ENCODE assay signal across 8 cellular contexts in genomic region chr4:53653484-53654053, GRCh38.
DNase-seq lines count a peak whose midpoint lies in the region; ATAC-seq and TF ChIP-seq lines count a peak whose summit lies in the region.

No MANE protein-coding gene starts in this region.

- H3K4me3 ChIP-seq in epithelial cell of proximal tubule (ENCODE audit: low read depth, low read length) (no peak overlapping the region), upper lobe of right lung (no peak overlapping the region), tibial artery (no peak overlapping the region)

- H3K27ac ChIP-seq in upper lobe of right lung (no peak overlapping the region), tibial artery (peak overlapping the region in 1 of 2 donors; percentile 12)

- DNase-seq in DMS79 (lab: John Stamatoyannopoulos, UW) (peak; percentile 25), NCI-H1417 treated with DMSO at 0.1 percent for 48 hours (lab: John Stamatoyannopoulos, UW) (peak; percentile 13), epithelial cell of proximal tubule (ENCODE audit: low read depth) (peak; percentile 60), upper lobe of right lung (no peak), head of caudate nucleus (no peak), NCI-H128 (lab: John Stamatoyannopoulos, UW; ENCODE audit: unreplicated experiment) (no peak), tibial artery (no peak)

- peak; percentile 30 for TF ChIP-seq CTCF in epithelial cell of proximal tubule (conservative IDR thresholded peaks at IDR 0.05; ENCODE audit: low read depth, low read length)
- no peak for TF ChIP-seq CTCF in upper lobe of right lung (IDR thresholded peaks at IDR 0.05)
- no peak for TF ChIP-seq CTCF in tibial artery (IDR thresholded peaks at IDR 0.05)

- no peaks in the 10 kb centered on the region for H3K27me3 ChIP-seq in upper lobe of right lung
- no peaks in the 10 kb centered on the region for H3K27me3 ChIP-seq in tibial artery

- H3K36me3 ChIP-seq in upper lobe of right lung (no peaks in the 10 kb centered on the region), tibial artery (no peaks in the 10 kb centered on the region)

- ATAC-seq in GM21447 (IDR thresholded peaks at IDR 0.05; ENCODE audit: unreplicated experiment) (peak; percentile 72), upper lobe of right lung (peak; percentile 48)

- H3K9me3 ChIP-seq in upper lobe of right lung: no peaks in the 10 kb centered on the region
- H3K9me3 ChIP-seq in tibial artery: no peaks in the 10 kb centered on the region

- H3K4me1 ChIP-seq in upper lobe of right lung (peaks cover 7% of the 10 kb centered on the region), tibial artery (peaks cover 0 to 21% (median 5%) of the 10 kb centered on the region in 4 donors)

- intact Hi-C loops in upper lobe of right lung (cut with DNase I) (no loop called here), head of caudate nucleus (cut with DNase I) (no loop called here), tibial artery (cut with DNase I; ENCODE audit: low total_unique reads) (no loop called here)

Comparison
In these comparisons a context has a peak if more than half of its experiments do, and no peak if none do; other contexts are left out.
1. DNase-seq: peak in DMS79 (single experiment), NCI-H1417 treated with DMSO at 0.1 percent for 48 hours (single experiment) and epithelial cell of proximal tubule (single experiment); none in upper lobe of right lung (single experiment), head of caudate nucleus (0 of 42), NCI-H128 (single experiment) and tibial artery (0 of 2).